In genomic region chr7:137146012-137146455, GRCh38 we compare ENCODE assay signal across 15 cellular contexts.
DNase-seq lines count a peak whose midpoint lies in the region; ATAC-seq and TF ChIP-seq lines count a peak whose summit lies in the region.
"Had no signal": no experiment of that assay in that cellular context is flagged by ENCODE, and none has a peak within 500 bp of the region (broad histone marks: within the 10 kb centered on the region; RNA-seq: fewer than 3 reads in every experiment).

No MANE protein-coding gene starts in this region.

- H3K36me3 ChIP-seq in rectal smooth muscle tissue (ENCODE audit: control insufficient read depth, insufficient read depth, low read length), result no peaks in the 10 kb centered on the region
- no peaks in the 10 kb centered on the region for H3K36me3 ChIP-seq in aorta (ENCODE audit: control insufficient read depth in 1 of 2, insufficient read depth in 2 of 2, low read length in 1 of 2)

- H3K27me3 Mint-ChIP-seq in effector memory CD8-positive, alpha-beta T cell, result no peaks in the 10 kb centered on the region
- H3K27me3 Mint-ChIP-seq: activated CD4-positive, alpha-beta T cell treated with anti-CD3 and anti-CD28 coated beads, Interleukin-2, amount 10 ng/mL, durations not matched to agents 24 days and 14 days; stimulated activated naive CD8-positive, alpha-beta T cell treated with anti-CD3 and anti-CD28 coated beads, Interleukin-15, Interleukin-2, amounts not matched to agents 100 ng/mL and 50 ng/mL, for 24 hours; T-helper 17 cell had no signal

- no peaks in the 10 kb centered on the region for H3K27me3 ChIP-seq in rectal smooth muscle tissue (ENCODE audit: control insufficient read depth, insufficient read depth, low read length)
- H3K27me3 ChIP-seq in aorta (ENCODE audit: control insufficient read depth in 1 of 2, insufficient read depth in 2 of 2, low read length in 1 of 2), result no peaks in the 10 kb centered on the region

- H3K4me1 Mint-ChIP-seq in effector memory CD8-positive, alpha-beta T cell (ENCODE audit: low read depth in 2 of 2), result no peaks in the 10 kb centered on the region
- H3K4me1 Mint-ChIP-seq: activated CD4-positive, alpha-beta T cell treated with anti-CD3 and anti-CD28 coated beads, Interleukin-2, amount 10 ng/mL, durations not matched to agents 24 days and 14 days; T-helper 17 cell had no signal

- H3K27ac Mint-ChIP-seq in effector memory CD8-positive, alpha-beta T cell, result no peak overlapping the region
- H3K27ac Mint-ChIP-seq: activated CD4-positive, alpha-beta T cell treated with anti-CD3 and anti-CD28 coated beads, Interleukin-2, amount 10 ng/mL, durations not matched to agents 24 days and 14 days; stimulated activated naive CD8-positive, alpha-beta T cell treated with anti-CD3 and anti-CD28 coated beads, Interleukin-15, Interleukin-2, amounts not matched to agents 100 ng/mL and 50 ng/mL, for 24 hours; T-helper 17 cell had no signal

- peaks cover 5 to 8% of the 10 kb centered on the region in 2 donors for H3K9me3 Mint-ChIP-seq in effector memory CD8-positive, alpha-beta T cell
- H3K9me3 Mint-ChIP-seq: activated CD4-positive, alpha-beta T cell treated with anti-CD3 and anti-CD28 coated beads, Interleukin-2, amount 10 ng/mL, durations not matched to agents 24 days and 14 days had no signal

- 48 to 61% methylated on average over 1 of the region's 1 CpG for WGBS in aorta, 2 donors

- intact Hi-C loops in aorta (cut with DNase I), result no loop called here

- H3K4me3 ChIP-seq in fibroblast of pulmonary artery (replicated peaks; ENCODE audit: low read depth, low read length), result no peak overlapping the region
- H3K4me3 ChIP-seq in rectal smooth muscle tissue (ENCODE audit: low read length), result no peak overlapping the region
- no peak overlapping the region for H3K4me3 ChIP-seq in aorta (ENCODE audit: low read length in 2 of 2)

- no peak for TF ChIP-seq CTCF in fibroblast of pulmonary artery (IDR thresholded peaks at IDR 0.05; ENCODE audit: low read length, missing control alignments)

- ATAC-seq in SK-N-SH treated with all-trans-retinoic acid at 6 μM for 48 hours, result peak; percentile 85
- ATAC-seq in aorta (ENCODE audit: low FRiP score), result no peak
- no peak for ATAC-seq in HG03457 (IDR thresholded peaks at IDR 0.05; ENCODE audit: unreplicated experiment)
- no peak for ATAC-seq in effector memory CD8-positive, alpha-beta T cell (replicated peaks)
- ATAC-seq: activated T-cell treated with anti-CD3 and anti-CD28 coated beads, Interleukin-2, amount 50 U/mL, for 4 hours; T-helper 17 cell had no signal

- DNase-seq in EL, result peak; percentile 86
- peak; percentile 55 for DNase-seq in fibroblast of pulmonary artery (ENCODE audit: low read depth)
- no peak for DNase-seq in aorta
- no peak for DNase-seq in cerebellar cortex (ENCODE audit: low spot score)
- no peak for DNase-seq in effector memory CD8-positive, alpha-beta T cell
- DNase-seq: activated CD4-positive, alpha-beta T cell treated with anti-CD3 and anti-CD28 coated beads, Interleukin-2, amount 10 ng/mL, durations not matched to agents 24 days and 14 days; activated T-cell treated with anti-CD3 and anti-CD28 coated beads, Interleukin-2, amount 50 U/mL, for 4 hours; C1 segment of cervical spinal cord; NCI-H345; stimulated activated CD4-positive, alpha-beta T cell treated with anti-CD3 and anti-CD28 coated beads, Interleukin-4, amount 100 ng/mL, for 4 hours; T-helper 17 cell had no signal

- H3K4me1 ChIP-seq in rectal smooth muscle tissue (ENCODE audit: control insufficient read depth, insufficient read depth, low read length) (peaks cover 18% of the 10 kb centered on the region), aorta (ENCODE audit: control insufficient read depth in 1 of 2, insufficient read depth in 2 of 2, low read length in 2 of 2) (no peaks in the 10 kb centered on the region)

- no peaks in the 10 kb centered on the region for H3K36me3 Mint-ChIP-seq in effector memory CD8-positive, alpha-beta T cell (ENCODE audit: insufficient read depth)

- H3K4me3 Mint-ChIP-seq in effector memory CD8-positive, alpha-beta T cell, result no peak overlapping the region
- H3K4me3 Mint-ChIP-seq: activated CD4-positive, alpha-beta T cell treated with anti-CD3 and anti-CD28 coated beads, Interleukin-2, amount 10 ng/mL, durations not matched to agents 24 days and 14 days; activated T-cell treated with anti-CD3 and anti-CD28 coated beads, Interleukin-2, amount 50 U/mL, for 4 hours; stimulated activated naive CD8-positive, alpha-beta T cell treated with anti-CD3 and anti-CD28 coated beads, Interleukin-15, Interleukin-2, amounts not matched to agents 100 ng/mL and 50 ng/mL, for 24 hours; T-helper 17 cell had no signal

- H3K27ac ChIP-seq in rectal smooth muscle tissue (ENCODE audit: low read depth, low read length) (peak overlapping the region; percentile 73), aorta (ENCODE audit: low read depth in 1 of 2, low read length in 2 of 2) (no peak overlapping the region)

- H3K9me3 ChIP-seq in aorta (ENCODE audit: control insufficient read depth, low read length), result no peaks in the 10 kb centered on the region

- no peak overlapping the region for H3K9ac ChIP-seq in rectal smooth muscle tissue (ENCODE audit: low read length)

TF ChIP-seq in SK-N-SH treated with all-trans-retinoic acid at 6 μM for 48 hours, 23 proteins besides CTCF, POLR2A, EP300 and RAD21 (continues in another document):
- TF ChIP-seq CSRNP3 (CRISPR knock-in tag; IDR thresholded peaks at IDR 0.05) (peak; percentile 74; the same call in 1 of the 2 replicates), GLIS3 (CRISPR knock-in tag; IDR thresholded peaks at IDR 0.05) (peak; percentile 94), PPARA (CRISPR knock-in tag; IDR thresholded peaks at IDR 0.05; ENCODE audit: borderline replicate concordance) (no peak), TSHZ2 (CRISPR knock-in tag; IDR thresholded peaks at IDR 0.05) (peak; percentile 78; the same call in 1 of the 2 replicates), ZFP3 (CRISPR knock-in tag; IDR thresholded peaks at IDR 0.05) (0 out of 2 replicates have a peak, but pooled peaks have one; percentile 43), ZFP30 (CRISPR knock-in tag; IDR thresholded peaks at IDR 0.05) (peak; percentile 77), CSDC2 (CRISPR knock-in tag; IDR thresholded peaks at IDR 0.05) (peak; percentile 92), ISL1 (CRISPR knock-in tag; IDR thresholded peaks at IDR 0.05) (peak; percentile 100), PATZ1 (CRISPR knock-in tag; IDR thresholded peaks at IDR 0.05; ENCODE audit: borderline replicate concordance) (peak; percentile 98), OSR1 (CRISPR knock-in tag; IDR thresholded peaks at IDR 0.05) (no peak), ESRRG (CRISPR knock-in tag; IDR thresholded peaks at IDR 0.05) (peak; percentile 94), ZC3H10 (CRISPR knock-in tag; IDR thresholded peaks at IDR 0.05) (peak; percentile 69; the same call in 1 of the 2 replicates), SNAI2 (CRISPR knock-in tag; IDR thresholded peaks at IDR 0.05) (peak; percentile 40; the same call in 1 of the 2 replicates), ZNF70 (CRISPR knock-in tag; IDR thresholded peaks at IDR 0.05) (no peak)

Comparison
In these comparisons a context has a peak if more than half of its experiments do, and no peak if none do; other contexts are left out.
1. DNase-seq: peak in EL (single experiment) and fibroblast of pulmonary artery (single experiment); none in aorta (0 of 2), cerebellar cortex (single experiment) and effector memory CD8-positive, alpha-beta T cell (0 of 3).